8 cellular contexts compared by ENCODE assay signal in the genomic region with DNA sequence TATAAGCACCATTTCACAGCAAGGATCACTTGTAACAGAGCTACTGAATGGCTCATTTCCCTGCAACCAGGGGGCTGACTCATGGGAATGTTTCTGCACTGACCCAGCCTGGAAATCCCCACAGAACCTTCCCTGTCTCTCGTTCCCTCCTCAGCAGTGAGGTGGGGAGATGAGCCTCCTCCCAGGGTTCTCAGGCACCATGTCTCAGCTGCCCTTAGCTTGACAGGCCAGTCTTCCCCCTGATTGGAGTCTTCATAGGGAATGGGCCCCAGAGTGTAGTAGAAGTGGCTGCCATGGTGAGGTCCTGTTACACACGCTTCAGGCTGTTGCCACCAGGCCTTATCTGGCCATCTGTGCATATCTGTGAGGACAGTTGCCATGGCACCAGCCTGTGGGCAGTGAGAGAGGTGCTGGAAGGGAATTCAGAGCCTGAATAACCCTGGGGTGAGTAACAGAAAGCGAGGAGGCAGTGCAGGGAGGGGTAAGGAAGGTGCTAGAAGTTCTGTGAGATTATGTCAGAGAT.
DNase-seq lines count a peak whose midpoint lies in the region; ATAC-seq, FAIRE-seq and TF ChIP-seq lines count a peak whose summit lies in the region.

No MANE protein-coding gene starts in this region.

- no peaks in the 10 kb centered on the region for H3K4me1 Mint-ChIP-seq in activated CD8-positive, alpha-beta T cell treated with anti-CD3 and anti-CD28 coated beads, Interleukin-2, amount 10 ng/mL, durations not matched to agents 7 days and 5 days (ENCODE audit: low read depth)

- TF ChIP-seq POLR2A in A549 (IDR thresholded peaks at IDR 0.05; ENCODE audit: low read length) (no peak; the same call in 1 of the 2 replicates), Peyer's patch (IDR thresholded peaks at IDR 0.05) (no peak)

- H3K9me3 ChIP-seq in A549 (no peaks in the 10 kb centered on the region), Peyer's patch (no peaks in the 10 kb centered on the region)

- TF ChIP-seq CTCF in A549 (IDR thresholded peaks at IDR 0.05) (no peak), Peyer's patch (IDR thresholded peaks at IDR 0.05) (no peak)

- H3K9me3 Mint-ChIP-seq in activated CD8-positive, alpha-beta T cell treated with anti-CD3 and anti-CD28 coated beads, Interleukin-2, amount 10 ng/mL, durations not matched to agents 7 days and 5 days (ENCODE audit: insufficient read depth), result no peaks in the 10 kb centered on the region

- H3K36me3 ChIP-seq in Peyer's patch, result no peaks in the 10 kb centered on the region

- peak overlapping the region; percentile 72 to 88 for H3K27ac ChIP-seq in A549
- no peak overlapping the region for H3K27ac ChIP-seq in Peyer's patch

- no peaks in the 10 kb centered on the region for H3K36me3 Mint-ChIP-seq in activated CD8-positive, alpha-beta T cell treated with anti-CD3 and anti-CD28 coated beads, Interleukin-2, amount 10 ng/mL, durations not matched to agents 7 days and 5 days (ENCODE audit: low read depth)

- H3K27me3 ChIP-seq in Peyer's patch, result no peaks in the 10 kb centered on the region

- WGBS in A549 (ENCODE audit: missing lambda C conversion rate), result 3% methylated on average over 3 of the region's 3 CpGs

- POLR2A ChIA-PET in A549 (lab: Yijun Ruan, JAX), result interaction anchor here (0.6 to 1.8 kb wide), 6 partner anchors 10 to 412 kb away, joined by 3 to 15 read pairs (median 3); partner anchors contain the start of gene ENC1
- POLR2A ChIA-PET in activated CD8-positive, alpha-beta T cell treated with anti-CD3 and anti-CD28 coated beads, Interleukin-2, amount 10 ng/mL, durations not matched to agents 7 days and 5 days (lab: Charles Lee), result no interaction called here

- FAIRE-seq in A549 (lab: Jason Lieb, UNC), result no peak
- peak; percentile 41 for FAIRE-seq in GM18507 (lab: Jason Lieb, UNC)

- H3K4me3 ChIP-seq in A549 (no peak overlapping the region), Peyer's patch (no peak overlapping the region)

- peak; percentile 8 to 10; a peak in 1 of 5 replicates for TF ChIP-seq RAD21 in A549 (conservative IDR thresholded peaks at IDR 0.05 in 1 of 2, IDR thresholded peaks at IDR 0.05 in 1 of 2)

- CTCF ChIA-PET in A549 (lab: Yijun Ruan, JAX), result interaction anchor here (1.0 to 1.5 kb wide), 3 partner anchors 22 to 324 kb away, joined by 3 to 5 read pairs (median 4); partner anchors contain the start of gene ENC1
- CTCF ChIA-PET in activated CD8-positive, alpha-beta T cell treated with anti-CD3 and anti-CD28 coated beads, Interleukin-2, amount 10 ng/mL, durations not matched to agents 7 days and 5 days (lab: Charles Lee), result no interaction called here

- TF ChIP-seq EP300 in A549 (IDR thresholded peaks at IDR 0.05), result peak in 1 of 2 experiments; percentile 40; a peak in 1 of 5 replicates

- peak overlapping the region; percentile 60 for H3K4me2 ChIP-seq in A549

- peaks cover 7% of the 10 kb centered on the region for H3K27me3 Mint-ChIP-seq in activated CD8-positive, alpha-beta T cell treated with anti-CD3 and anti-CD28 coated beads, Interleukin-2, amount 10 ng/mL, durations not matched to agents 7 days and 5 days (ENCODE audit: low read depth)

- H3K4me1 ChIP-seq in A549 (peaks cover 36% of the 10 kb centered on the region), Peyer's patch (no peaks in the 10 kb centered on the region)

- DNase-seq in A549 (ENCODE audit: low read depth in 1 of 2, low spot score in 1 of 2) (peak; percentile 66 to 81), GM18507 (ENCODE audit: extremely low spot score, insufficient read length, low read depth) (no peak), NCI-H2196 treated with DMSO at 0.1 percent for 48 hours (lab: John Stamatoyannopoulos, UW; ENCODE audit: unreplicated experiment) (peak; percentile 52), dermis blood vessel endothelial cell (peak; percentile 85), posterior vena cava (ENCODE audit: low spot score) (peak; percentile 84), DMS114 treated with DMSO at 0.1 percent for 48 hours (lab: John Stamatoyannopoulos, UW; ENCODE audit: unreplicated experiment) (no peak), Peyer's patch (no peak)
- no peak for DNase-seq in activated CD8-positive, alpha-beta T cell treated with anti-CD3 and anti-CD28 coated beads, Interleukin-2, amount 10 ng/mL, durations not matched to agents 7 days and 5 days

- ATAC-seq in A549, result peak; percentile 96
- ATAC-seq in activated CD8-positive, alpha-beta T cell treated with anti-CD3 and anti-CD28 coated beads, Interleukin-2, amount 10 ng/mL, durations not matched to agents 7 days and 5 days, result no peak

- H3K4me3 Mint-ChIP-seq in activated CD8-positive, alpha-beta T cell treated with anti-CD3 and anti-CD28 coated beads, Interleukin-2, amount 10 ng/mL, durations not matched to agents 7 days and 5 days, result no peak overlapping the region

- no peak overlapping the region for H3K27ac Mint-ChIP-seq in activated CD8-positive, alpha-beta T cell treated with anti-CD3 and anti-CD28 coated beads, Interleukin-2, amount 10 ng/mL, durations not matched to agents 7 days and 5 days

- intact Hi-C loops in posterior vena cava (cut with DNase I), result loop anchor here in 1 of 2 donors (5.0 kb wide), 1 partner anchor 761 kb away; no protein-coding TSS in a partner anchor

TF ChIP-seq in A549, 52 proteins besides CTCF, POLR2A, EP300 and RAD21 (continues in another document):
- peak in 1 of 2 experiments; percentile 51; a peak in 1 of 5 replicates for TF ChIP-seq JUN (IDR thresholded peaks at IDR 0.05)
- TF ChIP-seq ZSCAN20 (CRISPR knock-in tag; IDR thresholded peaks at IDR 0.05), result no peak
- no peak for TF ChIP-seq ATOH8 (CRISPR knock-in tag; IDR thresholded peaks at IDR 0.05; ENCODE audit: low read depth)
- TF ChIP-seq RNF2 (IDR thresholded peaks at IDR 0.05; ENCODE audit: borderline replicate concordance, low read depth), result no peak
- no peak for TF ChIP-seq NR3C1 (IDR thresholded peaks at IDR 0.05)
- TF ChIP-seq, protein P1, sequence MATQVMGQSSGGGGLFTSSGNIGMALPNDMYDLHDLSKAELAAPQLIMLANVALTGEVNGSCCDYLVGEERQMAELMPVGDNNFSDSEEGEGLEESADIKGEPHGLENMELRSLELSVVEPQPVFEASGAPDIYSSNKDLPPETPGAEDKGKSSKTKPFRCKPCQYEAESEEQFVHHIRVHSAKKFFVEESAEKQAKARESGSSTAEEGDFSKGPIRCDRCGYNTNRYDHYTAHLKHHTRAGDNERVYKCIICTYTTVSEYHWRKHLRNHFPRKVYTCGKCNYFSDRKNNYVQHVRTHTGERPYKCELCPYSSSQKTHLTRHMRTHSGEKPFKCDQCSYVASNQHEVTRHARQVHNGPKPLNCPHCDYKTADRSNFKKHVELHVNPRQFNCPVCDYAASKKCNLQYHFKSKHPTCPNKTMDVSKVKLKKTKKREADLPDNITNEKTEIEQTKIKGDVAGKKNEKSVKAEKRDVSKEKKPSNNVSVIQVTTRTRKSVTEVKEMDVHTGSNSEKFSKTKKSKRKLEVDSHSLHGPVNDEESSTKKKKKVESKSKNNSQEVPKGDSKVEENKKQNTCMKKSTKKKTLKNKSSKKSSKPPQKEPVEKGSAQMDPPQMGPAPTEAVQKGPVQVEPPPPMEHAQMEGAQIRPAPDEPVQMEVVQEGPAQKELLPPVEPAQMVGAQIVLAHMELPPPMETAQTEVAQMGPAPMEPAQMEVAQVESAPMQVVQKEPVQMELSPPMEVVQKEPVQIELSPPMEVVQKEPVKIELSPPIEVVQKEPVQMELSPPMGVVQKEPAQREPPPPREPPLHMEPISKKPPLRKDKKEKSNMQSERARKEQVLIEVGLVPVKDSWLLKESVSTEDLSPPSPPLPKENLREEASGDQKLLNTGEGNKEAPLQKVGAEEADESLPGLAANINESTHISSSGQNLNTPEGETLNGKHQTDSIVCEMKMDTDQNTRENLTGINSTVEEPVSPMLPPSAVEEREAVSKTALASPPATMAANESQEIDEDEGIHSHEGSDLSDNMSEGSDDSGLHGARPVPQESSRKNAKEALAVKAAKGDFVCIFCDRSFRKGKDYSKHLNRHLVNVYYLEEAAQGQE (IDR thresholded peaks at IDR 0.05), result no peak
- TF ChIP-seq EHF (CRISPR knock-in tag; IDR thresholded peaks at IDR 0.05), result no peak
- no peak for TF ChIP-seq SREBF2 (IDR thresholded peaks at IDR 0.05)
- TF ChIP-seq GATA3 (IDR thresholded peaks at IDR 0.05; ENCODE audit: borderline replicate concordance), result peak; percentile 89
- no peak for TF ChIP-seq POLR2AphosphoS2 (conservative IDR thresholded peaks at IDR 0.05; ENCODE audit: low read length)
- TF ChIP-seq MAZ (IDR thresholded peaks at IDR 0.05; ENCODE audit: borderline replicate concordance, low read depth, low read length), result no peak
- TF ChIP-seq BHLHE40 (IDR thresholded peaks at IDR 0.05; ENCODE audit: low read depth, low read length), result no peak
- TF ChIP-seq, protein P2, sequence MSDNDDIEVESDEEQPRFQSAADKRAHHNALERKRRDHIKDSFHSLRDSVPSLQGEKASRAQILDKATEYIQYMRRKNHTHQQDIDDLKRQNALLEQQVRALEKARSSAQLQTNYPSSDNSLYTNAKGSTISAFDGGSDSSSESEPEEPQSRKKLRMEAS (IDR thresholded peaks at IDR 0.05), result peak; percentile 60
- no peak for TF ChIP-seq TFCP2L1 (CRISPR knock-in tag; IDR thresholded peaks at IDR 0.05)
- TF ChIP-seq ZC3H11A (IDR thresholded peaks at IDR 0.05), result no peak
- TF ChIP-seq CHD4 (IDR thresholded peaks at IDR 0.05; ENCODE audit: borderline replicate concordance), result no peak
- TF ChIP-seq KDM5A (IDR thresholded peaks at IDR 0.05), result no peak
- no peak for TF ChIP-seq PHF8 (IDR thresholded peaks at IDR 0.05; ENCODE audit: borderline replicate concordance, low read depth)
- no peak for TF ChIP-seq HES2 (IDR thresholded peaks at IDR 0.05)
- TF ChIP-seq JUNB (IDR thresholded peaks at IDR 0.05), result no peak
- TF ChIP-seq SMC3 (IDR thresholded peaks at IDR 0.05), result no peak
- no peak for TF ChIP-seq FOSL2 (IDR thresholded peaks at IDR 0.05)
- TF ChIP-seq FOSL2 (CRISPR knock-in tag; IDR thresholded peaks at IDR 0.05), result peak; percentile 67
- peak; percentile 14 for TF ChIP-seq MAFK (IDR thresholded peaks at IDR 0.05; ENCODE audit: partially characterized antibody)
- TF ChIP-seq CHD2 (IDR thresholded peaks at IDR 0.05; ENCODE audit: low read length, partially characterized antibody), result no peak
- no peak for TF ChIP-seq CBX2 (IDR thresholded peaks at IDR 0.05; ENCODE audit: borderline replicate concordance, low read depth)

Comparison
In these comparisons a context has a peak if more than half of its experiments do, and no peak if none do; other contexts are left out.
1. DNase-seq: peak in A549 (2 of 2), NCI-H2196 treated with DMSO at 0.1 percent for 48 hours (single experiment), dermis blood vessel endothelial cell (single experiment) and posterior vena cava (single experiment); none in GM18507 (single experiment), DMS114 treated with DMSO at 0.1 percent for 48 hours (single experiment), activated CD8-positive, alpha-beta T cell treated with anti-CD3 and anti-CD28 coated beads, Interleukin-2, amount 10 ng/mL, durations not matched to agents 7 days and 5 days (single experiment) and Peyer's patch (0 of 3).
2. H3K27ac ChIP-seq: peak in A549 (2 of 2); none in Peyer's patch (0 of 4).